9 cellular contexts compared by ENCODE assay signal in the genomic region with DNA sequence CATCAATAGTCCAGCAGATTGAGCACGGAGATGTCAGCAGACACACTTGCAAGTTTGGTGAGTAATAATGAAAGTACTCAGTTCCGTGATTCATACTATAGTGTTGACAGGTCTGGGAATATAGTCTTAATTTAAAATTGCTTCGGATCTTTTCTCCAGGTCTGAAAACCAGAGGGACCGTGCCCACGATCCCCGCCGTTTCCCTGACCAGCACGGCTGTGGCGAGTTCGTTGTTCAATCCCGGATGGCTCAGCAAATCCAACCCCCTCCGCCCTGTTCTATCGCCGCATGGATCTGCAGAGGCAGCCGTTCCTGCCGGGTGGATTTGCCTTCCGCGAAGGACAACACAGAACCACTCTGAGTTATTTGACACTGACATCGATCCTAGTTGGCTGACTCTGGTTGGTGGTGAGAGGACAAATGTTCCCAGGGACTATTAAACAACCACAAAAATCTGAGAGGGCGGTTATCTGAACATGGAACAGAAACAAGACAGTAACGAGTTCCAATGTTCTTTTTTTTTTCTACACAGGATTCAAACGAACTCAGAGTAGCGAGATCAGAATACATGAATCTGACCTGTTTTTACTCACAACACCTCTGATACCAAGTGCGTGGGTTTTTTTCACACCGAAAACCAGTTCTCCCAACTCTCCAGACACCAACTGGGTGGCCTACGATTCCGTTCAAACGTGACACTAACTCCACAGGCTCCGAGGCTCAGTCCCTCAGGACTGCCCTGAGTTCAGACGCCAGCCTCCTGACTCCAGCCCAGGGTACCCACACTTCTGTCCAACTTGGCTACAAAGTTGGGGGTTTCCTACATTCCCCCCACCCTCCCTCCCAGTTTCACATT. TPM values are rescaled to one million over a fixed set of nuclear protein-coding genes. Genes with fewer than 3 reads are reported as not detected.
DNase-seq lines count a peak whose midpoint lies in the region; ATAC-seq and TF ChIP-seq lines count a peak whose summit lies in the region.
"Had no signal": no experiment of that assay in that cellular context is flagged by ENCODE, and none has a peak within 500 bp of the region (broad histone marks: within the 10 kb centered on the region; RNA-seq: fewer than 3 reads in every experiment).

No MANE protein-coding gene starts in this region.

- H3K4me1 ChIP-seq in gastrocnemius medialis, result peaks cover 24 to 46% of the 10 kb centered on the region in 2 donors
- H3K4me1 ChIP-seq in endodermal cell (ENCODE audit: control insufficient read depth, insufficient read depth, low read length), result peaks cover 15% of the 10 kb centered on the region

- no peaks in the 10 kb centered on the region for H3K27me3 ChIP-seq in gastrocnemius medialis
- no peaks in the 10 kb centered on the region for H3K27me3 ChIP-seq in endodermal cell (ENCODE audit: control insufficient read depth, insufficient read depth, low read length, poor library complexity, severe bottlenecking)

- intact Hi-C loops in gastrocnemius medialis (cut with DNase I; ENCODE audit: low total_unique reads), result loop anchor here (2.0 to 5.0 kb wide), 6 partner anchors 17 to 441 kb away; partner anchors contain the start of gene PRKCQ

- peak; percentile 61 to 87 for TF ChIP-seq POLR2A in gastrocnemius medialis (IDR thresholded peaks at IDR 0.05)

- no peak overlapping the region for H3K27ac Mint-ChIP-seq in endodermal cell

- H3K9ac ChIP-seq in endodermal cell (ENCODE audit: extremely low read depth, low read length, poor library complexity, severe bottlenecking), result no peak overlapping the region

- no peak overlapping the region for H3K4me3 Mint-ChIP-seq in endodermal cell

- H3K36me3 ChIP-seq in gastrocnemius medialis, result no peaks in the 10 kb centered on the region
- H3K36me3 ChIP-seq in endodermal cell (ENCODE audit: control insufficient read depth, insufficient read depth, low read length), result no peaks in the 10 kb centered on the region

- WGBS in endodermal cell (ENCODE audit: insufficient coverage in 1 of 2, insufficient read length in 1 of 2), 2 experiments, result 90 to 93% methylated on average over 24 to 30 of the region's 30 CpGs

- H3K4me3 ChIP-seq in epithelial cell of proximal tubule (ENCODE audit: low read depth, low read length), result peak overlapping the region; percentile 53
- peak overlapping the region; percentile 49 to 76 (median 63) for H3K4me3 ChIP-seq in gastrocnemius medialis
- H3K4me3 ChIP-seq in endodermal cell (ENCODE audit: low read length), result no peak overlapping the region
- H3K4me3 ChIP-seq: SK-N-MC had no signal

- H3K27ac ChIP-seq in gastrocnemius medialis (peak overlapping the region; percentile 77 to 89 (median 88)), endodermal cell (ENCODE audit: low read depth, low read length) (no peak overlapping the region)
- H3K27ac ChIP-seq: SK-N-MC had no signal

- H3K9me3 ChIP-seq in gastrocnemius medialis (no peaks in the 10 kb centered on the region), endodermal cell (ENCODE audit: control insufficient read depth, low read length) (no peaks in the 10 kb centered on the region)

- TF ChIP-seq CTCF in epithelial cell of proximal tubule (conservative IDR thresholded peaks at IDR 0.05; ENCODE audit: low read depth, low read length) (no peak), gastrocnemius medialis (IDR thresholded peaks at IDR 0.05 in 4 of 5, conservative IDR thresholded peaks at IDR 0.05 in 1 of 5) (no peak), endodermal cell (conservative IDR thresholded peaks at IDR 0.05) (no peak)

- ATAC-seq in HG03159 (IDR thresholded peaks at IDR 0.05; ENCODE audit: unreplicated experiment) (peak; percentile 63), gastrocnemius medialis (peak; percentile 69 to 76)

- H3K4me1 Mint-ChIP-seq in endodermal cell, result peaks cover 13% of the 10 kb centered on the region

- in situ Hi-C loops in gastrocnemius medialis (cut with MboI; ENCODE audit: low sequenced_read_pairs in 4 of 4), result no loop called here

- DNase-seq in CD1c-positive myeloid dendritic cell (ENCODE audit: extremely low spot score) (peak; percentile 93), GM19238 (ENCODE audit: insufficient read length, low spot score) (peak; percentile 54), SK-N-DZ (ENCODE audit: low spot score) (peak; percentile 55), epithelial cell of proximal tubule (ENCODE audit: low read depth) (no peak), gastrocnemius medialis (peak; percentile 78 to 83), iPS-NIHi11 (ENCODE audit: low spot score) (no peak), endodermal cell (no peak)

- H3K36me3 Mint-ChIP-seq in endodermal cell (ENCODE audit: low read depth), result no peaks in the 10 kb centered on the region

- H3K27me3 Mint-ChIP-seq in endodermal cell (ENCODE audit: insufficient read depth), result peaks cover 36% of the 10 kb centered on the region

- H3K9me3 Mint-ChIP-seq in endodermal cell, result no peaks in the 10 kb centered on the region

RNA-seq across cellular contexts. Expression of gene RBM17, which starts 52.7 kb away (rescaled TPM):
- 53.5 and 71.4 TPM in 2 replicates for polyA plus RNA-seq in SK-N-DZ (2014; cell fraction: cytosol; rRNA removed)
- polyA plus RNA-seq in SK-N-DZ (2014; cell fraction: nucleus; rRNA removed), result 213 and 282 TPM in 2 replicates
- total RNA-seq in epithelial cell of proximal tubule (48.2 and 57.3 TPM in 2 replicates), gastrocnemius medialis (10 to 100 TPM; 53.2 to 67.4 (median 60.1) TPM), endodermal cell (100 to 1,000 TPM; 123 to 139 TPM)
- 93.5 TPM for polyA plus RNA-seq in endodermal cell (2013, experiment 1 of 2)
- 77.6 TPM for polyA plus RNA-seq in endodermal cell (2013, experiment 2 of 2)

Comparison
In these comparisons a context has a peak if more than half of its experiments do, and no peak if none do; other contexts are left out.
1. DNase-seq: peak in CD1c-positive myeloid dendritic cell (single experiment), GM19238 (single experiment), SK-N-DZ (single experiment) and gastrocnemius medialis (2 of 2); none in epithelial cell of proximal tubule (single experiment), iPS-NIHi11 (single experiment) and endodermal cell (single experiment).